ENCODE assay signal across 14 cellular contexts in genomic region chr9:118643118-118643517, GRCh38.
DNase-seq lines count a peak whose midpoint lies in the region; ATAC-seq and TF ChIP-seq lines count a peak whose summit lies in the region.
"Had no signal": no experiment of that assay in that cellular context is flagged by ENCODE, and none has a peak within 500 bp of the region (broad histone marks: within the 10 kb centered on the region; RNA-seq: fewer than 3 reads in every experiment).

No MANE protein-coding gene starts in this region.

- H3K27me3 Mint-ChIP-seq in endodermal cell (ENCODE audit: insufficient read depth): no peaks in the 10 kb centered on the region
- H3K27me3 Mint-ChIP-seq in stimulated activated memory B cell treated with anti-CD40 and anti-IgM and Interleukin-4, amounts not matched to agents 10 μg/mL and 1 μg/mL and 100 μg/mL, for 72 hours: no peaks in the 10 kb centered on the region
- H3K27me3 Mint-ChIP-seq in activated CD4-positive, alpha-beta memory T cell treated with anti-CD3 and anti-CD28 coated beads for 36 hours: no peaks in the 10 kb centered on the region
- H3K27me3 Mint-ChIP-seq: activated CD8-positive, alpha-beta memory T cell treated with anti-CD3 and anti-CD28 coated beads, Interleukin-2, amount 10 ng/mL, durations not matched to agents 7 days and 5 days had no signal

- H3K4me1 ChIP-seq in NT2/D1 (ENCODE audit: insufficient read depth, insufficient read length) (no peaks in the 10 kb centered on the region), endodermal cell (ENCODE audit: control insufficient read depth, insufficient read depth, low read length) (peaks cover 6% of the 10 kb centered on the region)

- H3K4me3 Mint-ChIP-seq in endodermal cell: no peak overlapping the region
- H3K4me3 Mint-ChIP-seq in stimulated activated memory B cell treated with anti-CD40 and anti-IgM and Interleukin-4, amounts not matched to agents 10 μg/mL and 1 μg/mL and 100 μg/mL, for 72 hours: no peak overlapping the region
- no peak overlapping the region for H3K4me3 Mint-ChIP-seq in activated CD4-positive, alpha-beta memory T cell treated with anti-CD3 and anti-CD28 coated beads for 36 hours
- H3K4me3 Mint-ChIP-seq: activated CD8-positive, alpha-beta memory T cell treated with anti-CD3 and anti-CD28 coated beads, Interleukin-2, amount 10 ng/mL, durations not matched to agents 7 days and 5 days; immature natural killer cell; T-helper 1 cell treated with Interleukin-12 subunit alpha and Interleukin-12 subunit beta and Interleukin-4 antibody, amounts not matched to agents 30 μg/mL and 1 μg/mL, for 36 hours had no signal

- no peaks in the 10 kb centered on the region for H3K36me3 Mint-ChIP-seq in endodermal cell (ENCODE audit: low read depth)
- no peaks in the 10 kb centered on the region for H3K36me3 Mint-ChIP-seq in stimulated activated memory B cell treated with anti-CD40 and anti-IgM and Interleukin-4, amounts not matched to agents 10 μg/mL and 1 μg/mL and 100 μg/mL, for 72 hours
- no peaks in the 10 kb centered on the region for H3K36me3 Mint-ChIP-seq in activated CD4-positive, alpha-beta memory T cell treated with anti-CD3 and anti-CD28 coated beads for 36 hours
- H3K36me3 Mint-ChIP-seq: activated CD8-positive, alpha-beta memory T cell treated with anti-CD3 and anti-CD28 coated beads, Interleukin-2, amount 10 ng/mL, durations not matched to agents 7 days and 5 days; immature natural killer cell had no signal

- H3K27ac ChIP-seq in endodermal cell (ENCODE audit: low read depth, low read length): no peak overlapping the region

- POLR2A ChIA-PET in activated CD4-positive, alpha-beta memory T cell treated with anti-CD3 and anti-CD28 coated beads for 36 hours (lab: Charles Lee): no interaction called here

- 50 to 69% methylated on average over 1 to 2 of the region's 2 CpGs for WGBS in endodermal cell (ENCODE audit: insufficient coverage in 1 of 2, insufficient read length in 1 of 2), 2 experiments

- H3K9me3 ChIP-seq in NT2/D1 (ENCODE audit: insufficient read depth, low read length) (peaks cover 14% of the 10 kb centered on the region), endodermal cell (ENCODE audit: control insufficient read depth, low read length) (peaks cover 30% of the 10 kb centered on the region)

- peaks cover 11% of the 10 kb centered on the region for H3K4me1 Mint-ChIP-seq in endodermal cell
- H3K4me1 Mint-ChIP-seq in stimulated activated memory B cell treated with anti-CD40 and anti-IgM and Interleukin-4, amounts not matched to agents 10 μg/mL and 1 μg/mL and 100 μg/mL, for 72 hours: no peaks in the 10 kb centered on the region
- no peaks in the 10 kb centered on the region for H3K4me1 Mint-ChIP-seq in activated CD4-positive, alpha-beta memory T cell treated with anti-CD3 and anti-CD28 coated beads for 36 hours (ENCODE audit: low read depth)
- H3K4me1 Mint-ChIP-seq: activated CD8-positive, alpha-beta memory T cell treated with anti-CD3 and anti-CD28 coated beads, Interleukin-2, amount 10 ng/mL, durations not matched to agents 7 days and 5 days; immature natural killer cell had no signal

- no peak for TF ChIP-seq CTCF in endodermal cell (conservative IDR thresholded peaks at IDR 0.05)

- H3K9ac ChIP-seq in NT2/D1 (ENCODE audit: insufficient read length, low read depth) (no peak overlapping the region), endodermal cell (ENCODE audit: extremely low read depth, low read length, poor library complexity, severe bottlenecking) (peak overlapping the region; percentile 9)

- H3K4me3 ChIP-seq in NT2/D1 (ENCODE audit: insufficient read length, low read depth) (no peak overlapping the region), endodermal cell (ENCODE audit: low read length) (peak overlapping the region; percentile 7)

- no peak for ATAC-seq in stimulated activated memory B cell treated with anti-CD40 and anti-IgM and Interleukin-4, amounts not matched to agents 10 μg/mL and 1 μg/mL and 100 μg/mL, for 72 hours
- no peak for ATAC-seq in HG03439 (IDR thresholded peaks at IDR 0.05; ENCODE audit: unreplicated experiment)
- ATAC-seq: activated CD8-positive, alpha-beta memory T cell treated with anti-CD3 and anti-CD28 coated beads, Interleukin-2, amount 10 ng/mL, durations not matched to agents 7 days and 5 days had no signal

- H3K27ac Mint-ChIP-seq in endodermal cell: peak overlapping the region; percentile 61
- H3K27ac Mint-ChIP-seq in stimulated activated memory B cell treated with anti-CD40 and anti-IgM and Interleukin-4, amounts not matched to agents 10 μg/mL and 1 μg/mL and 100 μg/mL, for 72 hours: no peak overlapping the region
- no peak overlapping the region for H3K27ac Mint-ChIP-seq in activated CD4-positive, alpha-beta memory T cell treated with anti-CD3 and anti-CD28 coated beads for 36 hours
- H3K27ac Mint-ChIP-seq: activated CD8-positive, alpha-beta memory T cell treated with anti-CD3 and anti-CD28 coated beads, Interleukin-2, amount 10 ng/mL, durations not matched to agents 7 days and 5 days; immature natural killer cell; T-helper 1 cell treated with Interleukin-12 subunit alpha and Interleukin-12 subunit beta and Interleukin-4 antibody, amounts not matched to agents 30 μg/mL and 1 μg/mL, for 36 hours had no signal

- intact Hi-C loops in activated CD4-positive, alpha-beta memory T cell treated with anti-CD3 and anti-CD28 coated beads for 36 hours (cut with micrococcal nuclease): no loop called here
- intact Hi-C loops in head of caudate nucleus (cut with DNase I): no loop called here

- H3K9me3 Mint-ChIP-seq in endodermal cell: peaks cover 32% of the 10 kb centered on the region
- peaks cover 14% of the 10 kb centered on the region for H3K9me3 Mint-ChIP-seq in stimulated activated memory B cell treated with anti-CD40 and anti-IgM and Interleukin-4, amounts not matched to agents 10 μg/mL and 1 μg/mL and 100 μg/mL, for 72 hours
- peaks cover 41% of the 10 kb centered on the region for H3K9me3 Mint-ChIP-seq in activated CD4-positive, alpha-beta memory T cell treated with anti-CD3 and anti-CD28 coated beads for 36 hours

- H3K36me3 ChIP-seq in NT2/D1 (ENCODE audit: insufficient read depth, insufficient read length, low read length) (no peaks in the 10 kb centered on the region), endodermal cell (ENCODE audit: control insufficient read depth, insufficient read depth, low read length) (no peaks in the 10 kb centered on the region)

- DNase-seq in ELF-1 (ENCODE audit: low read depth, low spot score) (peak; percentile 23), NT2/D1 (ENCODE audit: low read depth, low spot score) (peak; percentile 60), endodermal cell (peak; percentile 87), mucosa of gallbladder (ENCODE audit: low spot score) (peak; percentile 12), head of caudate nucleus (no peak)
- DNase-seq in activated CD4-positive, alpha-beta memory T cell treated with anti-CD3 and anti-CD28 coated beads for 36 hours: no peak
- DNase-seq: activated CD8-positive, alpha-beta memory T cell treated with anti-CD3 and anti-CD28 coated beads, Interleukin-2, amount 10 ng/mL, durations not matched to agents 7 days and 5 days; C1 segment of cervical spinal cord; immature natural killer cell; NCI-H1048; nucleus accumbens had no signal

- CTCF ChIA-PET in activated CD4-positive, alpha-beta memory T cell treated with anti-CD3 and anti-CD28 coated beads for 36 hours (lab: Charles Lee): no interaction called here

- H3K27me3 ChIP-seq in NT2/D1 (ENCODE audit: insufficient read depth, insufficient read length) (no peaks in the 10 kb centered on the region), endodermal cell (ENCODE audit: control insufficient read depth, insufficient read depth, low read length, poor library complexity, severe bottlenecking) (no peaks in the 10 kb centered on the region)

Comparison
In these comparisons a context has a peak if more than half of its experiments do, and no peak if none do; other contexts are left out.
1. DNase-seq: peak in ELF-1 (single experiment), NT2/D1 (single experiment), endodermal cell (single experiment) and mucosa of gallbladder (single experiment); none in activated CD4-positive, alpha-beta memory T cell treated with anti-CD3 and anti-CD28 coated beads for 36 hours (single experiment) and head of caudate nucleus (0 of 42).